In genomic region chr13:69474286-69474685, GRCh38 we compare ENCODE assay signal across 17 cellular contexts.
DNase-seq lines count a peak whose midpoint lies in the region; ATAC-seq and TF ChIP-seq lines count a peak whose summit lies in the region.
"Had no signal": no experiment of that assay in that cellular context is flagged by ENCODE, and none has a peak within 500 bp of the region (broad histone marks: within the 10 kb centered on the region; RNA-seq: fewer than 3 reads in every experiment).

No MANE protein-coding gene starts in this region.

- no peaks in the 10 kb centered on the region for H3K36me3 ChIP-seq in SK-N-MC (ENCODE audit: insufficient read depth, low read length)
- H3K36me3 ChIP-seq: Peyer's patch had no signal

- no peak for ATAC-seq in foreskin keratinocyte
- ATAC-seq in left ventricle myocardium superior: no peak
- ATAC-seq in left lobe of liver: no peak
- no peak for ATAC-seq in GM19397 (IDR thresholded peaks at IDR 0.05; ENCODE audit: unreplicated experiment)
- ATAC-seq: CD8-positive, alpha-beta T cell; K562 had no signal

- no peaks in the 10 kb centered on the region for H3K9me3 ChIP-seq in SK-N-MC (ENCODE audit: low read depth, low read length)
- H3K9me3 ChIP-seq: Peyer's patch had no signal

- H3K4me1 ChIP-seq in foreskin keratinocyte: no peaks in the 10 kb centered on the region
- H3K4me1 ChIP-seq: Peyer's patch had no signal

- H3K27ac ChIP-seq in SK-N-MC (peak overlapping the region; percentile 54; the same call in 1 of the 2 replicates), foreskin keratinocyte (no peak overlapping the region)
- H3K27ac ChIP-seq: Peyer's patch had no signal

- H3K4me3 ChIP-seq in SK-N-MC: peak overlapping the region; percentile 33; the same call in 1 of the 2 replicates
- H3K4me3 ChIP-seq: K562, Peyer's patch had no signal

- peak; percentile 72 for DNase-seq in COLO829 (ENCODE audit: low spot score)
- DNase-seq in HT1080 (ENCODE audit: low read depth): peak; percentile 58
- peak; percentile 73 for DNase-seq in SK-N-MC (ENCODE audit: low read depth, low spot score)
- peak; percentile 0 to 12 for DNase-seq in foreskin keratinocyte
- no peak for DNase-seq in cardiac septum (ENCODE audit: low spot score)
- DNase-seq in left ventricle myocardium superior: no peak
- DNase-seq in left lobe of liver (ENCODE audit: low spot score): no peak
- DNase-seq: CD8-positive, alpha-beta T cell; EL; HCEC 1CT; NCI-H1092; NCI-H510A; NCI-H82; Peyer's patch; T-helper 1 cell had no signal

- no peak overlapping the region for H3K9ac ChIP-seq in SK-N-MC (ENCODE audit: insufficient read length)

- no peaks in the 10 kb centered on the region for H3K27me3 ChIP-seq in foreskin keratinocyte
- H3K27me3 ChIP-seq: Peyer's patch had no signal

- intact Hi-C loops in cardiac septum (cut with DNase I): no loop called here
- intact Hi-C loops in left ventricle myocardium superior (cut with micrococcal nuclease): no loop called here

- TF ChIP-seq CTCF in foreskin keratinocyte (conservative IDR thresholded peaks at IDR 0.05): no peak

Comparison
In these comparisons a context has a peak if more than half of its experiments do, and no peak if none do; other contexts are left out.
1. DNase-seq: peak in COLO829 (single experiment), HT1080 (single experiment), SK-N-MC (single experiment) and foreskin keratinocyte (2 of 2); none in cardiac septum (single experiment), left ventricle myocardium superior (single experiment) and left lobe of liver (single experiment).